Comparison of ENCODE assay signal across 1 cellular context in the genomic region with DNA sequence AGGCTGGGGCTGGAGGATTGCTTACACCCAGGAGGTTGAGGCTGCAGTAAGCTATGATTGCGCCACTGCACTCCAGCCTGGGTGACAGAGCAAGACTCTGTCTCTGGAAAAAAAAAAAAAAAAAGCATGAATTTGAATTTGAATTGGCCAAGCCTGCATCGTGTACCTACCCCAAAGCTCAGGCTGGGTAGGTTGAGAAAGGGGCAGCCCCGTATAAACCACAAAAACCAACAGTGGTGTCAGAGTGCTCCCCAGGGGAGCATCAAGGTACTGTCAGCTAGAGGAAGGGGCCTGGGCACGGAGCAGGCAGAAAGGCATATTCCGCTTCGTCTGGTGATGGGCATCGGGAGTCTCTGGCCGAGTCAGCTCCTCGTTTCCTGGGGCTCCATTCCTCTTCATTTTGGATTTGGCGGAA.
TF ChIP-seq lines count a peak whose summit lies in the region.

No MANE protein-coding gene starts in this region.

TF ChIP-seq in HCT116, 20 proteins besides CTCF, POLR2A, EP300 and RAD21 (continued from another document):
- TF ChIP-seq, protein P1, sequence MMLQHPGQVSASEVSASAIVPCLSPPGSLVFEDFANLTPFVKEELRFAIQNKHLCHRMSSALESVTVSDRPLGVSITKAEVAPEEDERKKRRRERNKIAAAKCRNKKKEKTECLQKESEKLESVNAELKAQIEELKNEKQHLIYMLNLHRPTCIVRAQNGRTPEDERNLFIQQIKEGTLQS (IDR thresholded peaks at IDR 0.05) = no peak
- TF ChIP-seq, protein P2, sequence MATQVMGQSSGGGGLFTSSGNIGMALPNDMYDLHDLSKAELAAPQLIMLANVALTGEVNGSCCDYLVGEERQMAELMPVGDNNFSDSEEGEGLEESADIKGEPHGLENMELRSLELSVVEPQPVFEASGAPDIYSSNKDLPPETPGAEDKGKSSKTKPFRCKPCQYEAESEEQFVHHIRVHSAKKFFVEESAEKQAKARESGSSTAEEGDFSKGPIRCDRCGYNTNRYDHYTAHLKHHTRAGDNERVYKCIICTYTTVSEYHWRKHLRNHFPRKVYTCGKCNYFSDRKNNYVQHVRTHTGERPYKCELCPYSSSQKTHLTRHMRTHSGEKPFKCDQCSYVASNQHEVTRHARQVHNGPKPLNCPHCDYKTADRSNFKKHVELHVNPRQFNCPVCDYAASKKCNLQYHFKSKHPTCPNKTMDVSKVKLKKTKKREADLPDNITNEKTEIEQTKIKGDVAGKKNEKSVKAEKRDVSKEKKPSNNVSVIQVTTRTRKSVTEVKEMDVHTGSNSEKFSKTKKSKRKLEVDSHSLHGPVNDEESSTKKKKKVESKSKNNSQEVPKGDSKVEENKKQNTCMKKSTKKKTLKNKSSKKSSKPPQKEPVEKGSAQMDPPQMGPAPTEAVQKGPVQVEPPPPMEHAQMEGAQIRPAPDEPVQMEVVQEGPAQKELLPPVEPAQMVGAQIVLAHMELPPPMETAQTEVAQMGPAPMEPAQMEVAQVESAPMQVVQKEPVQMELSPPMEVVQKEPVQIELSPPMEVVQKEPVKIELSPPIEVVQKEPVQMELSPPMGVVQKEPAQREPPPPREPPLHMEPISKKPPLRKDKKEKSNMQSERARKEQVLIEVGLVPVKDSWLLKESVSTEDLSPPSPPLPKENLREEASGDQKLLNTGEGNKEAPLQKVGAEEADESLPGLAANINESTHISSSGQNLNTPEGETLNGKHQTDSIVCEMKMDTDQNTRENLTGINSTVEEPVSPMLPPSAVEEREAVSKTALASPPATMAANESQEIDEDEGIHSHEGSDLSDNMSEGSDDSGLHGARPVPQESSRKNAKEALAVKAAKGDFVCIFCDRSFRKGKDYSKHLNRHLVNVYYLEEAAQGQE (IDR thresholded peaks at IDR 0.05; ENCODE audit: low read depth) = no peak
- no peak for TF ChIP-seq EGR1 (IDR thresholded peaks at IDR 0.05; ENCODE audit: low read depth)
